ENCODE assay signal across 1 cellular context in genomic region chr1:29639741-29640427, GRCh38.
TF ChIP-seq lines count a peak whose summit lies in the region.

No MANE protein-coding gene starts in this region.

TF ChIP-seq in GM23338, 12 proteins besides CTCF, POLR2A, EP300 and RAD21 (continued from another document):
- TF ChIP-seq REST (IDR thresholded peaks at IDR 0.05; ENCODE audit: unreplicated experiment) (no peak), ZNF331 (CRISPR knock-in tag; IDR thresholded peaks at IDR 0.05; ENCODE audit: low read depth) (no peak), ZNF114 (CRISPR knock-in tag; IDR thresholded peaks at IDR 0.05) (no peak), EZH2phosphoT487 (IDR thresholded peaks at IDR 0.05; ENCODE audit: unreplicated experiment) (no peak), POLR2AphosphoS5 (IDR thresholded peaks at IDR 0.05; ENCODE audit: low read depth) (no peak), JUNB (IDR thresholded peaks at IDR 0.05; ENCODE audit: unreplicated experiment) (no peak)
